In genomic region chr15:82502700-82503339, GRCh38 we compare ENCODE assay signal across 8 cellular contexts. TPM values are rescaled to one million over a fixed set of nuclear protein-coding genes. Genes with fewer than 3 reads are reported as not detected.
DNase-seq lines count a peak whose midpoint lies in the region; ATAC-seq and TF ChIP-seq lines count a peak whose summit lies in the region.
"Not testable (repeated sequence)": the region's sequence is repeated elsewhere in the genome, so short reads cannot be mapped to it uniquely, and the experiment has no call there.

No MANE protein-coding gene starts in this region.

- not testable (repeated sequence) for H3K36me3 Mint-ChIP-seq in CD4-positive, CD25-positive, alpha-beta regulatory T cell; T-helper 17 cell (ENCODE audit: low read depth)

- H3K4me2 ChIP-seq in smooth muscle cell, result not testable (repeated sequence)

- H3F3A ChIP-seq in smooth muscle cell (ENCODE audit: low read depth), result not testable (repeated sequence)

- not testable (repeated sequence) for H3K27me3 Mint-ChIP-seq in CD4-positive, CD25-positive, alpha-beta regulatory T cell; T-helper 17 cell

- TF ChIP-seq CTCF in epithelial cell of proximal tubule (conservative IDR thresholded peaks at IDR 0.05; ENCODE audit: low read depth, low read length) (peak; percentile 9), lower lobe of right lung (IDR thresholded peaks at IDR 0.05) (peak; percentile 41), smooth muscle cell (IDR thresholded peaks at IDR 0.05; ENCODE audit: borderline replicate concordance, insufficient read depth, poor library complexity, severe bottlenecking) (peak; percentile 23)

- H3K9me3 ChIP-seq in CD4-positive, CD25-positive, alpha-beta regulatory T cell (ENCODE audit: control insufficient read depth in 2 of 2, low read length in 2 of 2); T-helper 17 cell (ENCODE audit: control insufficient read depth, low read length, poor library complexity, severe bottlenecking); lower lobe of right lung; smooth muscle cell (replicated peaks; ENCODE audit: low read depth): not testable (repeated sequence)

- H3K4me1 ChIP-seq in CD4-positive, CD25-positive, alpha-beta regulatory T cell (ENCODE audit: control insufficient read depth, insufficient read depth, low read length, poor library complexity, severe bottlenecking); lower lobe of right lung; smooth muscle cell (ENCODE audit: low read depth): not testable (repeated sequence)

- H3K4me3 ChIP-seq in CD4-positive, CD25-positive, alpha-beta regulatory T cell (ENCODE audit: low read depth, low read length); epithelial cell of proximal tubule (ENCODE audit: low read depth, low read length); lower lobe of right lung; smooth muscle cell: not testable (repeated sequence)

- H3K79me2 ChIP-seq in smooth muscle cell (ENCODE audit: low read depth), result not testable (repeated sequence)

- H3K27ac ChIP-seq in CD4-positive, CD25-positive, alpha-beta regulatory T cell (ENCODE audit: insufficient read depth, low read length, poor library complexity, severe bottlenecking); lower lobe of right lung; smooth muscle cell (ENCODE audit: low read depth): not testable (repeated sequence)

- not testable (repeated sequence) for H3K27ac Mint-ChIP-seq in CD4-positive, CD25-positive, alpha-beta regulatory T cell; T-helper 17 cell

- not testable (repeated sequence) for H3K9ac ChIP-seq in smooth muscle cell (ENCODE audit: low read depth)

- H3K36me3 ChIP-seq in CD4-positive, CD25-positive, alpha-beta regulatory T cell (ENCODE audit: control insufficient read depth, insufficient read depth, low read length); lower lobe of right lung; smooth muscle cell (ENCODE audit: low read depth): not testable (repeated sequence)

- DNase-seq in CD4-positive, CD25-positive, alpha-beta regulatory T cell, result peak in 1 of 3 donors; percentile 11
- DNase-seq in T-helper 17 cell; epithelial cell of proximal tubule (ENCODE audit: low read depth); lower lobe of right lung; smooth muscle cell (lab: John Stamatoyannopoulos, UW; ENCODE audit: unreplicated experiment): not testable (repeated sequence)
- DNase-seq in activated naive CD4-positive, alpha-beta T cell treated with anti-CD3 and anti-CD28 coated beads, Interleukin-2, amount 50 U/mL, for 16 hours, result peak; percentile 10

- 26% methylated on average over 4 of the region's 7 CpGs for WGBS in smooth muscle cell (ENCODE audit: low lambda C conversion rate)

- H3K27me3 ChIP-seq in CD4-positive, CD25-positive, alpha-beta regulatory T cell (ENCODE audit: control insufficient read depth, insufficient read depth, low read length); lower lobe of right lung (ENCODE audit: low read depth); smooth muscle cell (ENCODE audit: low read depth): not testable (repeated sequence)

- not testable (repeated sequence) for H2AFZ ChIP-seq in smooth muscle cell (ENCODE audit: low read depth)

- H3K4me1 Mint-ChIP-seq in CD4-positive, CD25-positive, alpha-beta regulatory T cell; T-helper 17 cell: not testable (repeated sequence)

- not testable (repeated sequence) for H3K9me3 Mint-ChIP-seq in CD4-positive, CD25-positive, alpha-beta regulatory T cell

- intact Hi-C loops in lower lobe of right lung (cut with DNase I), result not testable (repeated sequence)

- H4K20me1 ChIP-seq in smooth muscle cell (ENCODE audit: low read depth), result not testable (repeated sequence)

- not testable (repeated sequence) for H3K4me3 Mint-ChIP-seq in CD4-positive, CD25-positive, alpha-beta regulatory T cell; T-helper 17 cell

- ATAC-seq in CD4-positive, CD25-positive, alpha-beta regulatory T cell (ENCODE audit: low read depth in 2 of 2), result peak; percentile 60 to 79
- peak; percentile 67 for ATAC-seq in GM19328 (IDR thresholded peaks at IDR 0.05; ENCODE audit: unreplicated experiment)
- peak; percentile 56 for ATAC-seq in HG02970 (IDR thresholded peaks at IDR 0.05; ENCODE audit: low FRiP score, unreplicated experiment)
- peak; percentile 75 for ATAC-seq in T-helper 17 cell
- ATAC-seq in lower lobe of right lung, result peak; percentile 87 to 88

RNA-seq across cellular contexts. Expression of gene RPS17, which starts 37.4 kb away (rescaled TPM):
- total RNA-seq in CD4-positive, CD25-positive, alpha-beta regulatory T cell, result 1,792 TPM
- polyA plus RNA-seq in CD4-positive, CD25-positive, alpha-beta regulatory T cell, result 1,000 to 10,000 TPM; 1,155 to 1,678 (median 1,485) TPM
- total RNA-seq in T-helper 17 cell, result 1,000 to 10,000 TPM; 2,730 to 2,799 TPM
- total RNA-seq in epithelial cell of proximal tubule, result 4,116 and 4,952 TPM in 2 replicates
- total RNA-seq in lower lobe of right lung, result 1,182 TPM
- 3,589 and 4,582 TPM in 2 replicates for total RNA-seq in smooth muscle cell
- polyA plus RNA-seq in smooth muscle cell, result 592 and 663 TPM in 2 replicates
